Comparison of ENCODE assay signal across 33 cellular contexts in the genomic region with DNA sequence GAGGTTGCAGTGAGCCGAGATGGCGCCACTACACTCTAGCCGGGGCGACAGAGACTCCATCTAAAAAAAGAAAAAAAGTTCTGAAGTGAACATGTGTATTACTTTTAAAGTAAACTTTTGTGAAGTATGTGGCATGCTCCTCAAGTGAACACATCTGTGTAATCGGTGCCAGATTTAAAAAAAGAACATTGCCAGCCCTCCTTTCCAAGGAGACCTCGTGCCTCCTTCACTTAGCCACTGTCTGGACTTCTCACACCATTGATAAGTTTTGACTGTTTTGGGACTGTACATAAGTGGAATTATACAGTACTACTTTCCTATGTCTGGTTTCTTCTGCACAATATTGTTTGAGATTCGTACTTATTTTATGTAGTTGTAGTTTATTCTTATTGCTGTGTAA.
"Had no signal": no experiment of that assay in that cellular context is flagged by ENCODE, and none has a peak within 500 bp of the region (broad histone marks: within the 10 kb centered on the region; RNA-seq: fewer than 3 reads in every experiment).

No MANE protein-coding gene starts in this region.

- DNase-seq: naive thymus-derived CD8-positive, alpha-beta T cell; nephron progenitor cell; nucleus accumbens; ovary; posterior cingulate gyrus; psoas muscle; right cardiac atrium; right lobe of liver; spleen; stimulated activated CD4-positive, alpha-beta T cell treated with anti-CD3 and anti-CD28 coated beads, Interleukin-12 subunit alpha, Interleukin-12 subunit beta, amount 100 ng/mL, for 4 hours; stimulated activated CD4-positive, alpha-beta T cell treated with anti-CD3 and anti-CD28 coated beads, Interleukin-1b, Interleukin-23, amount 100 ng/mL, for 48 hours; stimulated activated CD4-positive, alpha-beta T cell treated with anti-CD3 and anti-CD28 coated beads, Interleukin-4, amount 100 ng/mL, for 1 hour; stimulated activated CD4-positive, alpha-beta T cell treated with anti-CD3 and anti-CD28 coated beads, Interleukin-4, amount 100 ng/mL, for 4 hours; stimulated activated CD8-positive, alpha-beta memory T cell treated with anti-CD3 and anti-CD28 coated beads, Interleukin-4, amount 100 ng/mL, for 48 hours; stimulated activated naive CD4-positive, alpha-beta T cell; stimulated activated naive CD8-positive, alpha-beta T cell treated with anti-CD3 and anti-CD28 coated beads, Interleukin-15, amount 100 ng/mL, for 72 hours; stimulated activated naive CD8-positive, alpha-beta T cell treated with anti-CD3 and anti-CD28 coated beads, Interleukin-15, Interleukin-2, amounts not matched to agents 100 U/mL and 50 U/mL, for 24 hours; substantia nigra; testis; tibial artery; transverse colon; upper lobe of right lung had no signal

- H2AFZ ChIP-seq: parathyroid adenoma had no signal

- H3K4me1 Mint-ChIP-seq: nephron progenitor cell, neural crest cell had no signal

- ATAC-seq: naive thymus-derived CD8-positive, alpha-beta T cell; natural killer cell treated with Interleukin-12 subunit alpha and Interleukin-12 subunit beta and Interleukin-15 and Interleukin-18, amount 100 ng/mL, for 72 hours; right cardiac atrium; right lobe of liver; stimulated activated memory B cell treated with anti-CD40 and anti-IgM and Interleukin-4, amounts not matched to agents 10 μg/mL and 1 μg/mL and 100 μg/mL, for 72 hours; stimulated activated naive CD8-positive, alpha-beta T cell treated with anti-CD3 and anti-CD28 coated beads, Interleukin-15, amount 100 ng/mL, for 72 hours; stimulated activated naive CD8-positive, alpha-beta T cell treated with anti-CD3 and anti-CD28 coated beads, Interleukin-15, Interleukin-2, amounts not matched to agents 100 U/mL and 50 U/mL, for 24 hours; upper lobe of right lung had no signal

- H3K4me2 ChIP-seq: smooth muscle cell had no signal

- H3K27ac Mint-ChIP-seq: naive thymus-derived CD8-positive, alpha-beta T cell; natural killer cell treated with Interleukin-12 subunit alpha and Interleukin-12 subunit beta and Interleukin-15 and Interleukin-18, amount 100 ng/mL, for 72 hours; nephron progenitor cell; stimulated activated memory B cell treated with anti-CD40 and anti-IgM and Interleukin-4, amounts not matched to agents 10 μg/mL and 1 μg/mL and 100 μg/mL, for 72 hours; stimulated activated naive CD8-positive, alpha-beta T cell treated with anti-CD3 and anti-CD28 coated beads, Interleukin-15, amount 100 ng/mL, for 72 hours; type B pancreatic cell had no signal

- H3K9ac ChIP-seq: parathyroid adenoma had no signal

- H3K4me1 ChIP-seq: parathyroid adenoma, right lobe of liver, suprapubic skin, testis, vagina had no signal

- H3K27ac ChIP-seq: neutrophil, ovary, parathyroid adenoma, psoas muscle, right lobe of liver, skin epidermis, spleen, suprapubic skin, testis, tibial artery, transverse colon, upper lobe of right lung, vagina had no signal

- H3K4me3 Mint-ChIP-seq: naive thymus-derived CD8-positive, alpha-beta T cell; natural killer cell treated with Interleukin-12 subunit alpha and Interleukin-12 subunit beta and Interleukin-15 and Interleukin-18, amount 100 ng/mL, for 72 hours; nephron progenitor cell; neural crest cell; stimulated activated memory B cell treated with anti-CD40 and anti-IgM and Interleukin-4, amounts not matched to agents 10 μg/mL and 1 μg/mL and 100 μg/mL, for 72 hours; stimulated activated naive CD8-positive, alpha-beta T cell treated with anti-CD3 and anti-CD28 coated beads, Interleukin-15, amount 100 ng/mL, for 72 hours; type B pancreatic cell had no signal

- H3K9me3 Mint-ChIP-seq: natural killer cell treated with Interleukin-12 subunit alpha and Interleukin-12 subunit beta and Interleukin-15 and Interleukin-18, amount 100 ng/mL, for 72 hours; neural crest cell; stimulated activated memory B cell treated with anti-CD40 and anti-IgM and Interleukin-4, amounts not matched to agents 10 μg/mL and 1 μg/mL and 100 μg/mL, for 72 hours; type B pancreatic cell had no signal

- H3K4me3 ChIP-seq: ovary, psoas muscle, right lobe of liver, skin epidermis, smooth muscle cell, spleen, suprapubic skin, testis, tibial artery, transverse colon, upper lobe of right lung, vagina had no signal

- H3K79me2 ChIP-seq: parathyroid adenoma had no signal

- H3K36me3 Mint-ChIP-seq: natural killer cell treated with Interleukin-12 subunit alpha and Interleukin-12 subunit beta and Interleukin-15 and Interleukin-18, amount 100 ng/mL, for 72 hours had no signal

- H3K36me3 ChIP-seq: neutrophil, ovary, right lobe of liver, spleen, suprapubic skin, tibial artery, transverse colon, upper lobe of right lung, vagina had no signal

- H3K27me3 Mint-ChIP-seq: naive thymus-derived CD8-positive, alpha-beta T cell; natural killer cell treated with Interleukin-12 subunit alpha and Interleukin-12 subunit beta and Interleukin-15 and Interleukin-18, amount 100 ng/mL, for 72 hours; progenitor cell of endocrine pancreas; stimulated activated memory B cell treated with anti-CD40 and anti-IgM and Interleukin-4, amounts not matched to agents 10 μg/mL and 1 μg/mL and 100 μg/mL, for 72 hours; stimulated activated naive CD8-positive, alpha-beta T cell treated with anti-CD3 and anti-CD28 coated beads, Interleukin-15, amount 100 ng/mL, for 72 hours; type B pancreatic cell had no signal

- H3K9me3 ChIP-seq: neutrophil, ovary, psoas muscle, right lobe of liver, spleen, suprapubic skin, testis, tibial artery, transverse colon, upper lobe of right lung, vagina had no signal

- H3K27me3 ChIP-seq: neutrophil, ovary, right lobe of liver, spleen, suprapubic skin, testis, tibial artery, transverse colon, upper lobe of right lung, vagina had no signal
